In the genomic region with DNA sequence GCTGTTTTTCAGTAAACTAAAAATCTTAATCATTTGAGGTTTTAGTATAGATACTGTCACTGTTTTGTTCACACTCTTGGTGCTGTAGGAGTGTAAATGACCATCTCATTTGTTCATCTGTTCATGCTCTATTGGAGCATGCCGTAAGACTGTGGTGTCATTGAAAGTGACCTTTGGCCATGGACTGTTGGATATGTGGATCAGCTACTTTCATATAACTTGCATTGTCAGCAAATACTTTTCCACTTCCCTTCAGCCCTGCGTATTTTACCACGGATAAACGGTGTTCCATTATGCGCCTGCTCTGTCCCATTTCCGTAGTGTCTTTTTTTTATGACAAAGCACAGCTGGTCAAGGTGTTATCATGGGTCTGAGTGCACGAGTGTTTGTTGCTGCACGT, we compare ENCODE assay signal across 15 cellular contexts.
"Had no signal": no experiment of that assay in that cellular context is flagged by ENCODE, and none has a peak within 500 bp of the region (broad histone marks: within the 10 kb centered on the region; RNA-seq: fewer than 3 reads in every experiment).

No MANE protein-coding gene starts in this region.

- H3K4me3 Mint-ChIP-seq: activated CD8-positive, alpha-beta memory T cell treated with anti-CD3 and anti-CD28 coated beads, Interleukin-2, amount 10 ng/mL, durations not matched to agents 7 days and 5 days; activated naive CD8-positive, alpha-beta T cell treated with anti-CD3 and anti-CD28 coated beads for 36 hours; activated T-cell treated with anti-CD3 and anti-CD28 coated beads, Interleukin-2, amount 50 U/mL, for 24 hours; memory B cell; neural crest cell; T-helper 2 cell treated with Interferon-gamma antibody and Interleukin-4, amounts not matched to agents 5 μg/mL and 100 μg/mL, for 36 hours had no signal

- H3K4me1 Mint-ChIP-seq: activated CD8-positive, alpha-beta memory T cell treated with anti-CD3 and anti-CD28 coated beads, Interleukin-2, amount 10 ng/mL, durations not matched to agents 7 days and 5 days; activated naive CD8-positive, alpha-beta T cell treated with anti-CD3 and anti-CD28 coated beads for 36 hours; neural crest cell had no signal

- H3K9me3 ChIP-seq: transverse colon had no signal

- H3K27me3 ChIP-seq: transverse colon had no signal

- H3K27me3 Mint-ChIP-seq: activated CD8-positive, alpha-beta memory T cell treated with anti-CD3 and anti-CD28 coated beads, Interleukin-2, amount 10 ng/mL, durations not matched to agents 7 days and 5 days; activated naive CD8-positive, alpha-beta T cell treated with anti-CD3 and anti-CD28 coated beads for 36 hours; activated T-cell treated with anti-CD3 and anti-CD28 coated beads, Interleukin-2, amount 50 U/mL, for 24 hours; memory B cell had no signal

- H3K4me3 ChIP-seq: skin epidermis, transverse colon had no signal

- H3K4me1 ChIP-seq: transverse colon had no signal

- H3K9me3 Mint-ChIP-seq: activated naive CD8-positive, alpha-beta T cell treated with anti-CD3 and anti-CD28 coated beads for 36 hours; activated T-cell treated with anti-CD3 and anti-CD28 coated beads, Interleukin-2, amount 50 U/mL, for 24 hours; memory B cell; T-helper 2 cell treated with Interferon-gamma antibody and Interleukin-4, amounts not matched to agents 5 μg/mL and 100 μg/mL, for 36 hours had no signal

- H3K36me3 Mint-ChIP-seq: activated naive CD8-positive, alpha-beta T cell treated with anti-CD3 and anti-CD28 coated beads for 36 hours; memory B cell had no signal

- DNase-seq: activated CD4-positive, alpha-beta T cell treated with anti-CD3 and anti-CD28 coated beads for 1 hour; activated CD4-positive, alpha-beta T cell treated with anti-CD3 and anti-CD28 coated beads, Interleukin-2, amount 50 U/mL, for 48 hours; activated CD8-positive, alpha-beta memory T cell treated with anti-CD3 and anti-CD28 coated beads, Interleukin-2, amount 10 ng/mL, durations not matched to agents 7 days and 5 days; activated gamma-delta T cell; activated naive CD8-positive, alpha-beta T cell treated with anti-CD3 and anti-CD28 coated beads for 36 hours; activated T-cell treated with anti-CD3 and anti-CD28 coated beads, Interleukin-2, amount 50 U/mL, for 24 hours; dermis blood vessel endothelial cell; left cardiac atrium; retina; transverse colon had no signal

- H3K27ac ChIP-seq: skin epidermis, transverse colon had no signal

- ATAC-seq: activated CD8-positive, alpha-beta memory T cell treated with anti-CD3 and anti-CD28 coated beads, Interleukin-2, amount 10 ng/mL, durations not matched to agents 7 days and 5 days; esophagus mucosa; left cardiac atrium had no signal

- H3K27ac Mint-ChIP-seq: activated CD8-positive, alpha-beta memory T cell treated with anti-CD3 and anti-CD28 coated beads, Interleukin-2, amount 10 ng/mL, durations not matched to agents 7 days and 5 days; activated naive CD8-positive, alpha-beta T cell treated with anti-CD3 and anti-CD28 coated beads for 36 hours; activated T-cell treated with anti-CD3 and anti-CD28 coated beads, Interleukin-2, amount 50 U/mL, for 24 hours; memory B cell; T-helper 2 cell treated with Interferon-gamma antibody and Interleukin-4, amounts not matched to agents 5 μg/mL and 100 μg/mL, for 36 hours had no signal
